ENCODE assay signal across 8 cellular contexts in genomic region chr12:71438670-71439361, GRCh38. TPM values are rescaled to one million over a fixed set of nuclear protein-coding genes. Genes with fewer than 3 reads are reported as not detected.
DNase-seq lines count a peak whose midpoint lies in the region; ATAC-seq and TF ChIP-seq lines count a peak whose summit lies in the region.

No MANE protein-coding gene starts in this region.

- H3K27me3 ChIP-seq in BE2C (no peaks in the 10 kb centered on the region), HUES64 (ENCODE audit: insufficient read depth, low read length) (peaks cover 71% of the 10 kb centered on the region), brain microvascular endothelial cell (replicated peaks) (peaks cover 46% of the 10 kb centered on the region), vagina (peaks cover 6% of the 10 kb centered on the region)

- no peak overlapping the region for H3K27ac Mint-ChIP-seq in memory B cell

- peak overlapping the region; percentile 86 for H3K4me3 ChIP-seq in BE2C (ENCODE audit: low read depth, low read length)
- peak overlapping the region; percentile 63 for H3K4me3 ChIP-seq in HUES64 (ENCODE audit: low read length)
- H3K4me3 ChIP-seq in brain microvascular endothelial cell (ENCODE audit: low read depth, low read length): peak overlapping the region; percentile 57
- H3K4me3 ChIP-seq in vagina: peak overlapping the region; percentile 44 to 53

- H3K9ac ChIP-seq in HUES64 (ENCODE audit: low read depth, low read length): no peak overlapping the region; the same call in 1 of the 2 replicates

- peaks cover 10% of the 10 kb centered on the region for H3K4me1 Mint-ChIP-seq in memory B cell

- ATAC-seq in memory B cell (ENCODE audit: low read depth): no peak

- peaks cover 6% of the 10 kb centered on the region; the same call in 1 of the 2 replicates for H3K4me1 ChIP-seq in BE2C
- H3K4me1 ChIP-seq in HUES64 (ENCODE audit: insufficient read depth, low read length): peaks cover 14% of the 10 kb centered on the region
- peaks cover 18% of the 10 kb centered on the region for H3K4me1 ChIP-seq in vagina

- peaks cover 2% of the 10 kb centered on the region for H3K36me3 Mint-ChIP-seq in memory B cell

- in situ Hi-C loops in brain microvascular endothelial cell (cut with HindIII; ENCODE audit: low pct_ligation_motif_present, low sequenced_read_pairs): no loop called here

- no peak overlapping the region for H3K27ac ChIP-seq in HUES64 (ENCODE audit: low read depth, low read length)
- H3K27ac ChIP-seq in brain microvascular endothelial cell: no peak overlapping the region
- no peak overlapping the region for H3K27ac ChIP-seq in vagina

- H3K9me3 ChIP-seq in BE2C: peaks cover 4% of the 10 kb centered on the region
- peaks cover 14% of the 10 kb centered on the region for H3K9me3 ChIP-seq in HUES64 (ENCODE audit: insufficient read depth, low read depth, low read length)
- no peaks in the 10 kb centered on the region for H3K9me3 ChIP-seq in vagina

- H3K27me3 Mint-ChIP-seq in memory B cell: peaks cover 28% of the 10 kb centered on the region

- H3K36me3 ChIP-seq in BE2C (no peaks in the 10 kb centered on the region), HUES64 (ENCODE audit: insufficient read depth, low read length) (no peaks in the 10 kb centered on the region), brain microvascular endothelial cell (replicated peaks) (no peaks in the 10 kb centered on the region), vagina (no peaks in the 10 kb centered on the region)

- WGBS in HUES64: 3% methylated on average over 16 of the region's 17 CpGs

- TF ChIP-seq CTCF in BE2C (IDR thresholded peaks at IDR 0.05; ENCODE audit: low read depth, low read length) (no peak), brain microvascular endothelial cell (IDR thresholded peaks at IDR 0.05; ENCODE audit: low read depth, low read length, missing control alignments) (no peak), vagina (IDR thresholded peaks at IDR 0.05) (no peak)

- TF ChIP-seq POLR2A in vagina (IDR thresholded peaks at IDR 0.05): no peak

- no peak for DNase-seq in BE2C
- peak; percentile 33 for DNase-seq in brain microvascular endothelial cell
- no peak for DNase-seq in memory B cell (ENCODE audit: low spot score in 2 of 2)
- no peak for DNase-seq in vagina (ENCODE audit: extremely low spot score in 2 of 2)
- DNase-seq in NCI-H146 (lab: John Stamatoyannopoulos, UW): no peak
- DNase-seq in stimulated activated CD4-positive, alpha-beta T cell treated with anti-CD3 and anti-CD28 coated beads, Interleukin-4, amount 100 ng/mL, for 4 hours: no peak
- DNase-seq in SHP77 treated with DMSO at 0.1 percent for 48 hours (lab: John Stamatoyannopoulos, UW): no peak

- intact Hi-C loops in vagina (cut with DNase I): no loop called here

- H3K9me3 Mint-ChIP-seq in memory B cell: peaks cover 13% of the 10 kb centered on the region

- peak overlapping the region; percentile 65 for H3K4me3 Mint-ChIP-seq in memory B cell

RNA-seq across cellular contexts. Expression of gene LGR5, which starts 0.8 kb away (rescaled TPM):
- polyA plus RNA-seq in BE2C (2012; ENCODE audit: insufficient read depth, insufficient read length, low read depth): 16.3 TPM
- polyA plus RNA-seq in HUES64 (2013, experiment 1 of 2): 2.6 TPM
- polyA plus RNA-seq in HUES64 (2013, experiment 2 of 2): 2.7 TPM
- total RNA-seq in vagina: 2.7 TPM
